In genomic region chr12:115216300-115216699, GRCh38 we compare ENCODE assay signal across 25 cellular contexts.
"Had no signal": no experiment of that assay in that cellular context is flagged by ENCODE, and none has a peak within 500 bp of the region (broad histone marks: within the 10 kb centered on the region; RNA-seq: fewer than 3 reads in every experiment).

No MANE protein-coding gene starts in this region.

- H3K27ac ChIP-seq: adrenal gland, Peyer's patch had no signal

- H3K36me3 ChIP-seq: adrenal gland, Peyer's patch had no signal

- H3K27me3 ChIP-seq: adrenal gland, Peyer's patch had no signal

- H3K9me3 ChIP-seq: adrenal gland, Peyer's patch had no signal

- DNase-seq: activated CD4-positive, alpha-beta T cell treated with anti-CD3 and anti-CD28 coated beads for 48 hours; activated CD4-positive, alpha-beta T cell treated with anti-CD3 and anti-CD28 coated beads, Interleukin-2, amount 50 U/mL, for 4 hours; activated CD4-positive, CD25-positive, alpha-beta regulatory T cell treated with anti-CD3 and anti-CD28 coated beads, Interleukin-2, amount 50 U/mL, for 72 hours; activated CD8-positive, alpha-beta memory T cell treated with anti-CD3 and anti-CD28 coated beads, Interleukin-2, amount 50 U/mL, for 48 hours; activated CD8-positive, alpha-beta T cell treated with anti-CD3 and anti-CD28 coated beads, Interleukin-2, amount 10 ng/mL, durations not matched to agents 7 days and 5 days; activated naive CD4-positive, alpha-beta T cell treated with anti-CD3 and anti-CD28 coated beads, Interleukin-2, amount 50 U/mL, for 16 hours; activated naive CD8-positive, alpha-beta T cell treated with anti-CD3 and anti-CD28 coated beads, Interleukin-2, amount 10 ng/mL, durations not matched to agents 7 days and 5 days; activated T-cell treated with anti-CD3 and anti-CD28 coated beads, Interleukin-2, amount 50 U/mL, for 1 hour; adrenal gland; anterior cingulate cortex; Karpas-422; MV-4-11; NCI-H1092 treated with DMSO at 0.1 percent for 48 hours; NCI-H1417 treated with DMSO at 0.1 percent for 48 hours; NCI-H1694; NCI-H2029 treated with DMSO at 0.1 percent for 48 hours; NCI-H345; NCI-H510A; NCI-H526 treated with DMSO at 0.1 percent for 48 hours; NCI-H82; OCI-M1; Peyer's patch; SHP77 treated with DMSO at 0.1 percent for 48 hours had no signal

- H3K4me1 ChIP-seq: adrenal gland, Peyer's patch had no signal

- ATAC-seq: activated CD8-positive, alpha-beta T cell treated with anti-CD3 and anti-CD28 coated beads, Interleukin-2, amount 10 ng/mL, durations not matched to agents 7 days and 5 days; K562; WTC11 had no signal

- H3K4me3 ChIP-seq: adrenal gland, K562, Peyer's patch had no signal
